Comparison of ENCODE assay signal across 11 cellular contexts in the genomic region with DNA sequence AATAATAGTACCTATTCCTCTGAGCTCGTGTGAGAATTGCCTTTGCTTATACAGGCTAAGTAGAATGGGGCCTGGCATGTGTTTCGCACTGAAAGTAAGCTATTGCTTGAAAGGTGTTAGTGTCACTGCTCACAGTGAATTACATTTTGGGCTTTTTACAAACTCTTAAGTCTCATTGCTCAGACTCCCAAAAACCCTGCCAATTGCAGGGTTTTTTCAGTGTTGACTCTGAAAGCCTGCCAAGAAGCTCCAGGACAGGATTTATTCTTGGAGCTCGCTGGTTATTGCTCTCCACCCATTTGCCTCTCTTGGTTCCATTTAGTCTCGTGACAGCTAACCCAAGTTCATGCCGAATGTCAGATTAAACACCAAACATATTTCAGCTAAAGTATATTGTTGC. TPM values are rescaled to one million over a fixed set of nuclear protein-coding genes. Genes with fewer than 3 reads are reported as not detected.
DNase-seq lines count a peak whose midpoint lies in the region; ATAC-seq and TF ChIP-seq lines count a peak whose summit lies in the region.
"Had no signal": no experiment of that assay in that cellular context is flagged by ENCODE, and none has a peak within 500 bp of the region (broad histone marks: within the 10 kb centered on the region; RNA-seq: fewer than 3 reads in every experiment).

No MANE protein-coding gene starts in this region.

- H3K27ac ChIP-seq in lower lobe of right lung: no peak overlapping the region
- peak overlapping the region in 1 of 4 donors; percentile 43 for H3K27ac ChIP-seq in tibial nerve
- H3K27ac ChIP-seq: SJCRH30 had no signal

- 35 to 42% methylated on average over 5 of the region's 5 CpGs for WGBS in tibial nerve, 2 donors

- no peak for TF ChIP-seq POLR2A in tibial nerve (IDR thresholded peaks at IDR 0.05)

- no peak for TF ChIP-seq CTCF in choroid plexus epithelial cell (conservative IDR thresholded peaks at IDR 0.05; ENCODE audit: low read depth, low read length)
- TF ChIP-seq CTCF in lower lobe of right lung (IDR thresholded peaks at IDR 0.05): no peak
- no peak for TF ChIP-seq CTCF in tibial nerve (IDR thresholded peaks at IDR 0.05)

- intact Hi-C loops in lower lobe of right lung (cut with DNase I): no loop called here
- intact Hi-C loops in posterior vena cava (cut with DNase I): no loop called here

- H3K4me3 ChIP-seq in choroid plexus epithelial cell (ENCODE audit: low read depth, low read length) (no peak overlapping the region), lower lobe of right lung (no peak overlapping the region), tibial nerve (no peak overlapping the region)
- H3K4me3 ChIP-seq: SJCRH30 had no signal

- H3K4me1 ChIP-seq in lower lobe of right lung: peaks cover 24% of the 10 kb centered on the region
- peaks cover 0 to 18% (median 0%) of the 10 kb centered on the region in 4 donors for H3K4me1 ChIP-seq in tibial nerve
- H3K4me1 ChIP-seq: SJCRH30 had no signal

- DNase-seq in NCI-H1105 (lab: John Stamatoyannopoulos, UW) (peak; percentile 33), choroid plexus epithelial cell (ENCODE audit: low read depth) (peak; percentile 75), lower lobe of right lung (no peak), tibial nerve (ENCODE audit: low spot score in 2 of 2) (peak; percentile 35 to 75), posterior vena cava (ENCODE audit: low spot score) (no peak), NCI-H2227 (lab: John Stamatoyannopoulos, UW; ENCODE audit: unreplicated experiment) (no peak)
- DNase-seq: MV-4-11, retina, SJCRH30 had no signal

- H3K27me3 ChIP-seq in lower lobe of right lung (ENCODE audit: low read depth) (no peaks in the 10 kb centered on the region), tibial nerve (no peaks in the 10 kb centered on the region)
- H3K27me3 ChIP-seq: SJCRH30 had no signal

- H3K9me3 ChIP-seq in lower lobe of right lung (no peaks in the 10 kb centered on the region), tibial nerve (no peaks in the 10 kb centered on the region)
- H3K9me3 ChIP-seq: SJCRH30 had no signal

- H3K36me3 ChIP-seq in lower lobe of right lung (no peaks in the 10 kb centered on the region), tibial nerve (peaks cover 0 to 36% (median 0%) of the 10 kb centered on the region in 3 donors)
- H3K36me3 ChIP-seq: SJCRH30 had no signal

- peak in 1 of 2 donors; percentile 40 for TF ChIP-seq EP300 in tibial nerve (IDR thresholded peaks at IDR 0.05)

- ATAC-seq in lower lobe of right lung: peak; percentile 32 to 61
- no peak for ATAC-seq in GM19324 (IDR thresholded peaks at IDR 0.05; ENCODE audit: low FRiP score, unreplicated experiment)
- no peak for ATAC-seq in HG03354 (IDR thresholded peaks at IDR 0.05; ENCODE audit: poor library complexity, severe bottlenecking, unreplicated experiment)

RNA-seq across cellular contexts. Expression of a gene that starts 39.8 kb away (rescaled TPM):
- total RNA-seq in lower lobe of right lung (11.7 TPM), tibial nerve (1 to 10 TPM; 3.7 to 6.8 (median 6.1) TPM), posterior vena cava (10 to 100 TPM; 15.3 to 16.5 TPM)

RNA-seq across cellular contexts. Expression of a gene that starts 58.4 kb away (rescaled TPM):
- total RNA-seq in lower lobe of right lung: 9.7 TPM
- total RNA-seq in tibial nerve: 10 to 100 TPM in 2 of 4 donors, 1 to 10 TPM in 2; 7.2 to 12.2 (median 10.2) TPM
- total RNA-seq in posterior vena cava: 10 to 100 TPM; 25.1 to 56.8 TPM

Comparison
In these comparisons a context has a peak if more than half of its experiments do, and no peak if none do; other contexts are left out.
1. DNase-seq: peak in NCI-H1105 (single experiment), choroid plexus epithelial cell (single experiment) and tibial nerve (2 of 2); none in lower lobe of right lung (single experiment), posterior vena cava (single experiment) and NCI-H2227 (single experiment).
2. ATAC-seq: peak in lower lobe of right lung (2 of 2); none in GM19324 (single experiment) and HG03354 (single experiment).